Comparison of ENCODE assay signal across 28 cellular contexts in genomic region chr12:34233618-34234017, GRCh38.
"Had no signal": no experiment of that assay in that cellular context is flagged by ENCODE, and none has a peak within 500 bp of the region (broad histone marks: within the 10 kb centered on the region; RNA-seq: fewer than 3 reads in every experiment).

No MANE protein-coding gene starts in this region.

- H3K36me3 Mint-ChIP-seq: natural killer cell treated with Interleukin-12 subunit alpha and Interleukin-12 subunit beta and Interleukin-15 and Interleukin-18, amount 100 ng/mL, for 72 hours; stimulated activated memory B cell treated with anti-CD40 and anti-IgM and Interleukin-4, amounts not matched to agents 10 μg/mL and 1 μg/mL and 100 μg/mL, for 72 hours had no signal

- H3K27ac Mint-ChIP-seq: naive B cell; naive thymus-derived CD8-positive, alpha-beta T cell; natural killer cell treated with Interleukin-12 subunit alpha and Interleukin-12 subunit beta and Interleukin-15 and Interleukin-18, amount 100 ng/mL, for 72 hours; nephron progenitor cell; stimulated activated memory B cell treated with anti-CD40 and anti-IgM and Interleukin-4, amounts not matched to agents 10 μg/mL and 1 μg/mL and 100 μg/mL, for 72 hours; stimulated activated naive CD8-positive, alpha-beta T cell treated with anti-CD3 and anti-CD28 coated beads, Interleukin-15, amount 100 ng/mL, for 72 hours; type B pancreatic cell had no signal

- ATAC-seq: naive thymus-derived CD8-positive, alpha-beta T cell; natural killer cell treated with Interleukin-12 subunit alpha and Interleukin-12 subunit beta and Interleukin-15 and Interleukin-18, amount 100 ng/mL, for 72 hours; pancreas; right cardiac atrium; right lobe of liver; stimulated activated memory B cell treated with anti-CD40 and anti-IgM and Interleukin-4, amounts not matched to agents 10 μg/mL and 1 μg/mL and 100 μg/mL, for 72 hours; stimulated activated naive CD8-positive, alpha-beta T cell treated with anti-CD3 and anti-CD28 coated beads, Interleukin-15, amount 100 ng/mL, for 72 hours; stimulated activated naive CD8-positive, alpha-beta T cell treated with anti-CD3 and anti-CD28 coated beads, Interleukin-15, Interleukin-2, amounts not matched to agents 100 U/mL and 50 U/mL, for 24 hours had no signal

- H3K4me3 ChIP-seq: pancreas, prostate gland, right lobe of liver, sigmoid colon, suprapubic skin, testis, tibial artery, transverse colon, vagina had no signal

- H3K9me3 Mint-ChIP-seq: stimulated activated memory B cell treated with anti-CD40 and anti-IgM and Interleukin-4, amounts not matched to agents 10 μg/mL and 1 μg/mL and 100 μg/mL, for 72 hours had no signal

- FAIRE-seq: pancreas, small intestine, urothelium cell line had no signal

- H3K4me1 Mint-ChIP-seq: naive B cell; naive thymus-derived CD8-positive, alpha-beta T cell; nephron progenitor cell; neural crest cell; stimulated activated memory B cell treated with anti-CD40 and anti-IgM and Interleukin-4, amounts not matched to agents 10 μg/mL and 1 μg/mL and 100 μg/mL, for 72 hours; stimulated activated naive CD8-positive, alpha-beta T cell treated with anti-CD3 and anti-CD28 coated beads, Interleukin-15, amount 100 ng/mL, for 72 hours had no signal

- H3K36me3 ChIP-seq: pancreas, prostate gland, right lobe of liver, sigmoid colon, suprapubic skin, tibial artery, transverse colon, vagina had no signal

- H3K9me3 ChIP-seq: pancreas, prostate gland, right lobe of liver, sigmoid colon, suprapubic skin, testis, tibial artery, transverse colon, vagina had no signal

- H3K27me3 ChIP-seq: pancreas, right lobe of liver, sigmoid colon, suprapubic skin, testis, tibial artery, transverse colon, vagina had no signal

- H3K27ac ChIP-seq: pancreas, prostate gland, right lobe of liver, sigmoid colon, suprapubic skin, testis, tibial artery, transverse colon, vagina had no signal

- H3K4me1 ChIP-seq: pancreas, prostate gland, right lobe of liver, sigmoid colon, suprapubic skin, testis, tibial artery, transverse colon, vagina had no signal

- H3K4me3 Mint-ChIP-seq: naive B cell; naive thymus-derived CD8-positive, alpha-beta T cell; natural killer cell treated with Interleukin-12 subunit alpha and Interleukin-12 subunit beta and Interleukin-15 and Interleukin-18, amount 100 ng/mL, for 72 hours; nephron progenitor cell; neural crest cell; stimulated activated memory B cell treated with anti-CD40 and anti-IgM and Interleukin-4, amounts not matched to agents 10 μg/mL and 1 μg/mL and 100 μg/mL, for 72 hours; stimulated activated naive CD8-positive, alpha-beta T cell treated with anti-CD3 and anti-CD28 coated beads, Interleukin-15, amount 100 ng/mL, for 72 hours; type B pancreatic cell had no signal

- DNase-seq: naive B cell; naive thymus-derived CD8-positive, alpha-beta T cell; nephron progenitor cell; occipital lobe; pancreas; right cardiac atrium; right lobe of liver; sigmoid colon; small intestine; stimulated activated CD4-positive, alpha-beta T cell treated with anti-CD3 and anti-CD28 coated beads, Interleukin-15, amount 100 ng/mL, for 24 hours; stimulated activated CD4-positive, alpha-beta T cell treated with anti-CD3 and anti-CD28 coated beads, Interleukin-2, amount 100 ng/mL, for 24 hours; stimulated activated CD4-positive, alpha-beta T cell treated with anti-CD3 and anti-CD28 coated beads, Interleukin-2, amount 100 ng/mL, for 48 hours; stimulated activated CD4-positive, alpha-beta T cell treated with anti-CD3 and anti-CD28 coated beads, Interleukin-4, amount 100 ng/mL, for 24 hours; stimulated activated naive CD4-positive, alpha-beta T cell; stimulated activated naive CD8-positive, alpha-beta T cell treated with anti-CD3 and anti-CD28 coated beads, Interleukin-15, amount 100 ng/mL, for 72 hours; stimulated activated naive CD8-positive, alpha-beta T cell treated with anti-CD3 and anti-CD28 coated beads, Interleukin-15, Interleukin-2, amounts not matched to agents 100 U/mL and 50 U/mL, for 24 hours; substantia nigra; testis; tibial artery; transverse colon had no signal
